In the genomic region with DNA sequence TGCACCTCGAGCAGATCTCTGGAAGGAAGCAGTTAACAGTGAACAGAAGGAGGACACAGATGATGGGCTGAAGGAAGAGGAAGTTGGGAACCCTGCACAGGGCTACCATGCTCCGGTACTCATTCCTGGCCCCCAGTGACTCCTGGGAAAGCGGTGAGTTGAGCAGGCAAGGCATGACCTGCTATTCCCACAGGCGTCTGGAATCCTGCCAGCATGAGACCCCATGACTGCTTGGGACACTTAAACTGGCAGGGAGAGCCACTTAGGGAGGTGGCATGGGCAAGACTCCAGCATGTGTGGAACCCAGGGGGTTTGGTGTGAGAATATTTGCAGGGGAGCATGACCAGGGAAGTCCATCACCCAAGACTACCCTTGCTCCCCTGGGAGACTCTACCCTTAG, we compare ENCODE assay signal across 36 cellular contexts.
DNase-seq lines count a peak whose midpoint lies in the region; FAIRE-seq and TF ChIP-seq lines count a peak whose summit lies in the region.
"Had no signal": no experiment of that assay in that cellular context is flagged by ENCODE, and none has a peak within 500 bp of the region (broad histone marks: within the 10 kb centered on the region; RNA-seq: fewer than 3 reads in every experiment).

No MANE protein-coding gene starts in this region.

- no peak overlapping the region for H3K4me3 Mint-ChIP-seq in CD14-positive monocyte
- H3K4me3 Mint-ChIP-seq: B cell; CD4-positive, alpha-beta memory T cell; CD4-positive, alpha-beta T cell; CD4-positive, CD25-positive, alpha-beta regulatory T cell; CD8-positive, alpha-beta memory T cell; CD8-positive, alpha-beta T cell had no signal

- no peak overlapping the region for H3K4me2 ChIP-seq in osteoblast (ENCODE audit: insufficient read depth, low read length)
- H3K4me2 ChIP-seq: A549; BLaER1; BLaER1 treated with 17β-estradiol and CSF1 and Interleukin-3, amounts not matched to agents 10 nM and 100 nM had no signal

- H3K36me3 ChIP-seq in kidney (ENCODE audit: control insufficient read depth in 1 of 2, insufficient read depth in 2 of 2, low read length in 2 of 2) (no peaks in the 10 kb centered on the region), osteoblast (ENCODE audit: insufficient read depth, low read length) (no peaks in the 10 kb centered on the region)
- H3K36me3 ChIP-seq: BE2C; BLaER1; BLaER1 treated with 17β-estradiol and CSF1 and Interleukin-3, amounts not matched to agents 10 nM and 100 nM had no signal

- H3K27ac Mint-ChIP-seq in CD14-positive monocyte: no peak overlapping the region
- H3K27ac Mint-ChIP-seq: B cell; CD4-positive, alpha-beta memory T cell; CD4-positive, alpha-beta T cell; CD4-positive, CD25-positive, alpha-beta regulatory T cell; CD8-positive, alpha-beta T cell had no signal

- no peak overlapping the region for H2AFZ ChIP-seq in osteoblast (ENCODE audit: low read length)

- no peaks in the 10 kb centered on the region for H3K36me3 Mint-ChIP-seq in CD14-positive monocyte
- H3K36me3 Mint-ChIP-seq: CD4-positive, alpha-beta memory T cell; CD4-positive, CD25-positive, alpha-beta regulatory T cell; CD8-positive, alpha-beta memory T cell; CD8-positive, alpha-beta T cell had no signal

- H4K20me1 ChIP-seq in osteoblast (ENCODE audit: insufficient read depth, low read length): no peaks in the 10 kb centered on the region
- H4K20me1 ChIP-seq: BLaER1; BLaER1 treated with 17β-estradiol and CSF1 and Interleukin-3, amounts not matched to agents 10 nM and 100 nM had no signal

- peak; percentile 1 for DNase-seq in DMS 273 (lab: John Stamatoyannopoulos, UW; ENCODE audit: unreplicated experiment)
- DNase-seq in DMS 273 treated with DMSO at 0.1 percent for 48 hours (lab: John Stamatoyannopoulos, UW): no peak
- peak; percentile 50 for DNase-seq in coronary artery (ENCODE audit: low spot score)
- peak; percentile 29 for DNase-seq in kidney
- peak; percentile 11 for DNase-seq in osteoblast (ENCODE audit: insufficient read length, low spot score, missing footprints)
- no peak for DNase-seq in GM13977 (ENCODE audit: low spot score)
- no peak for DNase-seq in NCI-H748 (lab: John Stamatoyannopoulos, UW; ENCODE audit: unreplicated experiment)
- DNase-seq in CD14-positive monocyte (ENCODE audit: low spot score): no peak
- DNase-seq: 8988T; ACHN; AML-193; BE2C; C1 segment of cervical spinal cord; Caco-2; Calu3; CD4-positive, alpha-beta memory T cell; CD4-positive, alpha-beta T cell; CD4-positive, CD25-positive, alpha-beta regulatory T cell; CD8-positive, alpha-beta memory T cell; CD8-positive, alpha-beta T cell; COR-L47; DMS153; DMS53; DMS79; DMS79 treated with DMSO at 0.1 percent for 48 hours; DND-41; EL had no signal

- H3K9me3 Mint-ChIP-seq in CD14-positive monocyte: peaks cover 0 to 7% (median 3%) of the 10 kb centered on the region in 7 donors
- H3K9me3 Mint-ChIP-seq: CD4-positive, alpha-beta T cell had no signal

- no peak overlapping the region for H3K27ac ChIP-seq in coronary artery
- no peak overlapping the region for H3K27ac ChIP-seq in kidney (ENCODE audit: low read depth in 2 of 2, low read length in 2 of 2)
- H3K27ac ChIP-seq in osteoblast (ENCODE audit: low read depth, low read length): no peak overlapping the region
- H3K27ac ChIP-seq: 22Rv1; A549; BLaER1; BLaER1 treated with 17β-estradiol and CSF1 and Interleukin-3, amounts not matched to agents 10 nM and 100 nM; C4-2B had no signal

- H3K4me1 ChIP-seq in kidney (ENCODE audit: control insufficient read depth in 1 of 2, insufficient read depth in 1 of 2, low read depth in 1 of 2, low read length in 2 of 2): no peaks in the 10 kb centered on the region
- no peaks in the 10 kb centered on the region for H3K4me1 ChIP-seq in osteoblast (ENCODE audit: insufficient read depth, low read length)
- H3K4me1 ChIP-seq: A549; BE2C; BLaER1; BLaER1 treated with 17β-estradiol and CSF1 and Interleukin-3, amounts not matched to agents 10 nM and 100 nM; Caco-2 had no signal

- no peaks in the 10 kb centered on the region for H3K79me2 ChIP-seq in osteoblast (ENCODE audit: insufficient read depth, low read length)

- H3K9ac ChIP-seq in kidney (ENCODE audit: low read length in 2 of 2): no peak overlapping the region
- H3K9ac ChIP-seq: BLaER1; BLaER1 treated with 17β-estradiol and CSF1 and Interleukin-3, amounts not matched to agents 10 nM and 100 nM had no signal

- H3K27me3 ChIP-seq in osteoblast (ENCODE audit: insufficient read depth, low read length): no peaks in the 10 kb centered on the region
- H3K27me3 ChIP-seq: BE2C had no signal

- no peaks in the 10 kb centered on the region for H3K4me1 Mint-ChIP-seq in CD14-positive monocyte
- H3K4me1 Mint-ChIP-seq: B cell; CD4-positive, alpha-beta memory T cell; CD4-positive, CD25-positive, alpha-beta regulatory T cell; CD8-positive, alpha-beta memory T cell had no signal

- peaks cover 0 to 2% (median 0%) of the 10 kb centered on the region in 3 donors for H3K27me3 Mint-ChIP-seq in CD14-positive monocyte (ENCODE audit: low read depth in 3 of 3)
- H3K27me3 Mint-ChIP-seq: B cell; CD4-positive, alpha-beta memory T cell; CD4-positive, alpha-beta T cell; CD4-positive, CD25-positive, alpha-beta regulatory T cell; CD8-positive, alpha-beta memory T cell had no signal

- in situ Hi-C loops in GM13977 (cut with MboI; ENCODE audit: low pct_unique_long_range_greater_than_20kb, low sequenced_read_pairs, unreplicated experiment): no loop called here

- H3K4me3 ChIP-seq in coronary artery (no peak overlapping the region), kidney (ENCODE audit: low read length in 2 of 2) (no peak overlapping the region), osteoblast (ENCODE audit: insufficient read depth, low read length) (no peak overlapping the region)
- H3K4me3 ChIP-seq: A549; BLaER1; BLaER1 treated with 17β-estradiol and CSF1 and Interleukin-3, amounts not matched to agents 10 nM and 100 nM had no signal

- intact Hi-C loops in kidney (cut with DNase I) (no loop called here), CD14-positive monocyte (cut with micrococcal nuclease) (no loop called here)

- H3K9me3 ChIP-seq in kidney (ENCODE audit: control insufficient read depth in 1 of 2, low read length in 2 of 2) (no peaks in the 10 kb centered on the region), osteoblast (ENCODE audit: low read depth, low read length) (no peaks in the 10 kb centered on the region)
- H3K9me3 ChIP-seq: A549, BE2C, Caco-2 had no signal

- TF ChIP-seq CTCF in coronary artery (IDR thresholded peaks at IDR 0.05): no peak
- TF ChIP-seq CTCF in kidney (IDR thresholded peaks at IDR 0.05; ENCODE audit: borderline replicate concordance, extremely low read depth, insufficient read depth): no peak
- no peak for TF ChIP-seq CTCF in osteoblast (IDR thresholded peaks at IDR 0.05; ENCODE audit: extremely low read depth, low read depth, low read length)
- TF ChIP-seq CTCF in GM13977 (IDR thresholded peaks at IDR 0.05; ENCODE audit: extremely low read depth, insufficient read depth, missing control alignments): no peak
- no peak for TF ChIP-seq CTCF in CD14-positive monocyte (IDR thresholded peaks at IDR 0.05)

- no peak for FAIRE-seq in kidney (lab: Jason Lieb, UNC)
- FAIRE-seq: A204.1, A549, D721Med, G401.6 had no signal

Comparison
In these comparisons a context has a peak if more than half of its experiments do, and no peak if none do; other contexts are left out.
1. DNase-seq: peak in DMS 273 (single experiment), coronary artery (single experiment), kidney (single experiment) and osteoblast (single experiment); none in DMS 273 treated with DMSO at 0.1 percent for 48 hours (single experiment), GM13977 (single experiment), NCI-H748 (single experiment) and CD14-positive monocyte (single experiment).